10 cellular contexts compared by ENCODE assay signal in the genomic region with DNA sequence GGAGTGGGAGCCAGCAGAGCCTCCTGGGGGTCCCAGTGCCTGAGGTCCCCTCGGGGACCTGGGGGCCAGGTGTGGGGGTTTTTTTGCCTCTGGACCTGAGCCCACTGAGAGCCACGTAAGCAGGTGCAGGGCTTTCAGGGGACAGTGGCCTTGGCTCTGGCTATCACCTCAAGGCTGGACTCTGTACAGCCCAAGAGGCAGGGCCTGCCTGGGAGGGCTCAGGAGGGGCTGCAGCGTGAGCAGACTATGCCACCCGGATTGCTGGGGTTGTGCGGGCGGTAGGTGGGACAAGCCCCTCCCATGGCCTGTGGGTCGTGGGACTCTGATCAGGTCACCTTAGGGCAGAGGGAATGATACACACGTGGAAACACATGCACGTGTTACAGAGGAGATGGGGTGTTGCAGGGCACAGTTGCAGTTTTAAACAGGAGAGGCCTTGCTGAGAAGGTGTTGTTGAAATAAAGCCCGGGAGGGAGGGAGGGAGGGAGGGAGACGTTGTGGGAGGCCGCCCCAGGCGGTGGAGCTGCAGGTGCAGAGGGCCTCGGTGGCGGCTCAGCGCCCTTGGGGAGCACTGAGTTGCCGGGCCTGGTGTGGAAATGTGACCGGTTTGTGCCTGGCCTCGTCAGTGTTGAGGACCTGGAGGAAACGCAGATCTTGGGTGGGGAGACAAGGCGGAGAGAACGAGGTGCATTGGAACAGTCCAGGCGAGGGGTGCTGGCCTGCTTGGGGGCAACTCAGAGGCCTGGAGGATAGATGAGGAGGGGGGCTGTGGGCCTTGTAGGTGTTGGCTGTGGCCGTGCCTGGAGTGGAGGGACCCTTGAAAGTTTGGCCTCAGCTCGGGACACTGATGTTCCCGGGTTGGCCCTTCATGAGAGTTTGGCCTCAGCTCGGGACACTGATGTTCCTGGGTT. TPM values are rescaled to one million over a fixed set of nuclear protein-coding genes. Genes with fewer than 3 reads are reported as not detected.
DNase-seq lines count a peak whose midpoint lies in the region; ATAC-seq, FAIRE-seq and TF ChIP-seq lines count a peak whose summit lies in the region.
"Had no signal": no experiment of that assay in that cellular context is flagged by ENCODE, and none has a peak within 500 bp of the region (broad histone marks: within the 10 kb centered on the region; RNA-seq: fewer than 3 reads in every experiment).

No MANE protein-coding gene starts in this region.

- no peaks in the 10 kb centered on the region for H3K9me3 Mint-ChIP-seq in T-helper 1 cell treated with Interleukin-12 subunit alpha and Interleukin-12 subunit beta and Interleukin-4 antibody, amounts not matched to agents 30 μg/mL and 1 μg/mL, for 36 hours
- H3K9me3 Mint-ChIP-seq in osteocyte (ENCODE audit: unreplicated experiment) = no peaks in the 10 kb centered on the region

- no peaks in the 10 kb centered on the region for H3K27me3 Mint-ChIP-seq in T-helper 1 cell treated with Interleukin-12 subunit alpha and Interleukin-12 subunit beta and Interleukin-4 antibody, amounts not matched to agents 30 μg/mL and 1 μg/mL, for 36 hours (ENCODE audit: low read depth)
- H3K27me3 Mint-ChIP-seq in osteocyte (ENCODE audit: unreplicated experiment) = no peaks in the 10 kb centered on the region

- H3K4me1 ChIP-seq in GM12878 (ENCODE audit: control insufficient read depth, insufficient read depth, low read length) = peaks cover 32% of the 10 kb centered on the region

- TF ChIP-seq CTCF in NB4 (IDR thresholded peaks at IDR 0.05; ENCODE audit: low read depth, low read length) = no peak
- TF ChIP-seq CTCF in GM12878 (IDR thresholded peaks at IDR 0.05 in 2 of 3, conservative IDR thresholded peaks at IDR 0.05 in 1 of 3; ENCODE audit: control insufficient read depth in 2 of 3, extremely low read depth in 1 of 3, insufficient read depth in 1 of 3, low read depth in 3 of 3, low read length in 3 of 3) = no peak
- no peak for TF ChIP-seq CTCF in osteocyte (IDR thresholded peaks at IDR 0.05)
- TF ChIP-seq CTCF in WERI-Rb-1 (IDR thresholded peaks at IDR 0.05; ENCODE audit: low read depth, low read length) = no peak

- WGBS in GM12878 (ENCODE audit: insufficient coverage, insufficient replicate concordance, low lambda C conversion rate, missing lambda C conversion rate) = 40% methylated on average over 25 of the region's 27 CpGs

- RAD21 ChIA-PET in GM12878 (lab: Charles Lee; ENCODE audit: unreplicated experiment) = interaction anchor here (1.5 to 1.6 kb wide), 2 partner anchors 11 to 14 kb away, joined by 4 read pairs; partner anchors contain the start of genes OPRL1 and RGS19

- H3K4me2 ChIP-seq in GM12878 (ENCODE audit: control insufficient read depth, insufficient read depth) = peak overlapping the region; percentile 68

- BruUV-seq in GM12878 (replicated peaks; lab: Mats Ljungman, UMichigan) = no TSS peak

- POLR2A ChIA-PET in GM12878 (lab: Charles Lee) = interaction anchor here (0.5 to 3.0 kb wide), 4 partner anchors 11 to 83 kb away, joined by 3 to 10 read pairs (median 5); partner anchors contain the start of genes OPRL1 and RGS19

- H2AFZ ChIP-seq in GM12878 (ENCODE audit: control insufficient read depth, low read depth, low read length) = no peak overlapping the region

- TF ChIP-seq EP300 in GM12878 (IDR thresholded peaks at IDR 0.05; ENCODE audit: borderline replicate concordance in 1 of 2, control insufficient read depth in 1 of 2, low read depth in 2 of 2, low read length in 2 of 2) = no peak

- no peaks in the 10 kb centered on the region for H4K20me1 ChIP-seq in GM12878 (ENCODE audit: control insufficient read depth, insufficient read depth)

- in situ Hi-C loops in GM12878 (cut with MboI) = no loop called here

- peak overlapping the region; percentile 74 for H3K4me3 Mint-ChIP-seq in T-helper 1 cell treated with Interleukin-12 subunit alpha and Interleukin-12 subunit beta and Interleukin-4 antibody, amounts not matched to agents 30 μg/mL and 1 μg/mL, for 36 hours
- H3K4me3 Mint-ChIP-seq in osteocyte (ENCODE audit: unreplicated experiment) = peak overlapping the region; percentile 18

- H3K79me2 ChIP-seq in GM12878 (ENCODE audit: control insufficient read depth, insufficient read depth, low read length) = no peaks in the 10 kb centered on the region

- H3K27ac ChIP-seq in GM12878 (ENCODE audit: control insufficient read depth, insufficient read depth) (0 out of 2 replicates have a peak overlapping the region, but pooled peaks have one; percentile 10), WERI-Rb-1 (no peak overlapping the region)

- ATAC-seq in GM12878 = no peak
- ATAC-seq in GM21576 (IDR thresholded peaks at IDR 0.05; ENCODE audit: unreplicated experiment) = no peak
- no peak for ATAC-seq in GM21619 (IDR thresholded peaks at IDR 0.05; ENCODE audit: unreplicated experiment)

- H3K9ac ChIP-seq in GM12878 (ENCODE audit: control insufficient read depth, insufficient read depth, low read length) = no peak overlapping the region

- no peak for DNase-seq in T-helper 1 cell
- peak; percentile 61 for DNase-seq in NB4 (ENCODE audit: low read depth)
- DNase-seq in GM12878 (ENCODE audit: low read depth, low spot score) = no peak
- DNase-seq in osteocyte (ENCODE audit: extremely low spot score, unreplicated experiment) = no peak
- DNase-seq in WERI-Rb-1 = no peak
- DNase-seq: amniotic stem cell, NCI-H1048 had no signal

- no peaks in the 10 kb centered on the region for H3K9me3 ChIP-seq in GM12878 (replicated peaks; ENCODE audit: control insufficient read depth, insufficient read depth, low read length)
- no peaks in the 10 kb centered on the region for H3K9me3 ChIP-seq in WERI-Rb-1 (ENCODE audit: severe bottlenecking)

- peaks cover 1% of the 10 kb centered on the region for H3K36me3 Mint-ChIP-seq in T-helper 1 cell treated with Interleukin-12 subunit alpha and Interleukin-12 subunit beta and Interleukin-4 antibody, amounts not matched to agents 30 μg/mL and 1 μg/mL, for 36 hours (ENCODE audit: low read depth)
- no peaks in the 10 kb centered on the region for H3K36me3 Mint-ChIP-seq in osteocyte (ENCODE audit: unreplicated experiment)

- TF ChIP-seq POLR2A in NB4 (IDR thresholded peaks at IDR 0.05; ENCODE audit: extremely low read depth, insufficient read length) = no peak
- peak; percentile 20; the same call in 1 of the 2 replicates for TF ChIP-seq POLR2A in GM12878 (IDR thresholded peaks at IDR 0.05; ENCODE audit: low read depth, low read length)

- intact Hi-C loops in GM12878 (cut with micrococcal nuclease; ENCODE audit: unreplicated experiment) = no loop called here

- peaks cover 46% of the 10 kb centered on the region for H3K4me1 Mint-ChIP-seq in T-helper 1 cell treated with Interleukin-12 subunit alpha and Interleukin-12 subunit beta and Interleukin-4 antibody, amounts not matched to agents 30 μg/mL and 1 μg/mL, for 36 hours (ENCODE audit: low read depth)
- peaks cover 20% of the 10 kb centered on the region for H3K4me1 Mint-ChIP-seq in osteocyte (ENCODE audit: unreplicated experiment)

- H3K36me3 ChIP-seq in GM12878 (ENCODE audit: control insufficient read depth in 2 of 2, insufficient read depth in 2 of 2, low read length in 1 of 2) (no peaks in the 10 kb centered on the region), WERI-Rb-1 (no peaks in the 10 kb centered on the region)

- CTCF ChIA-PET in GM12878 (lab: Yijun Ruan, JAX) = interaction anchor here (0.6 to 2.4 kb wide), 8 partner anchors 8 to 85 kb away, joined by 3 to 19 read pairs (median 5); partner anchors contain the start of genes OPRL1, PRPF6 and RGS19

- SMC1A ChIA-PET in GM12878 (lab: Charles Lee; ENCODE audit: uncharacterized antibody, unreplicated experiment) = interaction anchor here (0.6 to 2.0 kb wide), 4 partner anchors 11 to 85 kb away, joined by 3 to 10 read pairs (median 4); partner anchors contain the start of gene SAMD10

- no peak overlapping the region for H3K4me3 ChIP-seq in NB4 (ENCODE audit: low read depth, low read length)
- H3K4me3 ChIP-seq in GM12878 = no peak overlapping the region
- H3K4me3 ChIP-seq in WERI-Rb-1 (ENCODE audit: low read depth, low read length) = no peak overlapping the region

- no peaks in the 10 kb centered on the region for H3K27me3 ChIP-seq in GM12878 (replicated peaks in 1 of 2; ENCODE audit: control insufficient read depth in 2 of 2, insufficient read depth in 2 of 2, low read length in 1 of 2)
- H3K27me3 ChIP-seq in WERI-Rb-1 (ENCODE audit: insufficient read depth, low read depth, severe bottlenecking) = no peaks in the 10 kb centered on the region

- no peak for FAIRE-seq in GM12878 (lab: Jason Lieb, UNC)

- H3K27ac Mint-ChIP-seq in T-helper 1 cell treated with Interleukin-12 subunit alpha and Interleukin-12 subunit beta and Interleukin-4 antibody, amounts not matched to agents 30 μg/mL and 1 μg/mL, for 36 hours = peak overlapping the region; percentile 96
- H3K27ac Mint-ChIP-seq in osteocyte (ENCODE audit: unreplicated experiment) = no peak overlapping the region

- no peak for TF ChIP-seq RAD21 in GM12878 (IDR thresholded peaks at IDR 0.05; ENCODE audit: insufficient read depth, low read depth, low read length)

RNA-seq across cellular contexts. Expression of gene TCEA2, which starts 2.3 kb away (rescaled TPM):
- total RNA-seq in GM12878 (2013; cell fraction: nucleolus; rRNA removed) = 10.1 and 12.7 TPM in 2 replicates
- total RNA-seq in GM12878 (2014; rRNA removed) (13.4 and 17.2 TPM in 2 replicates), GM12878 (2014; rRNA removed; fragmentation: Illumina TruSeq; extraction: Trizol) (8.8 and 9.3 TPM in 2 replicates), GM12878 (2021) (38.0 and 42.5 TPM in 2 replicates), osteocyte (67.3 and 73.1 TPM in 2 replicates)
- 23.0 TPM for polyA plus RNA-seq in GM12878 (2011; ENCODE audit: low read depth)
- polyA plus RNA-seq in GM12878 (2011; rRNA removed) (11.4 and 13.2 TPM in 2 replicates), GM12878 (2014; fragmentation: Illumina TruSeq; extraction: Trizol) (2.8 and 10.8 TPM in 2 replicates), GM12878 (2014; fragmentation: Nextera tagmentation; extraction: Ambion mirVana) (10 to 100 TPM in 1 of 2 experiments, 1 to 10 TPM in 1; 3.4 to 12.3 TPM), GM12878 (2014; rRNA removed) (17.8 and 26.0 TPM in 2 replicates), GM12878 (2016; fragmentation: Nextera tagmentation; extraction: Ambion mirVana) (10 to 100 TPM; 21.2 to 22.0 TPM)
- 25.9 and 26.5 TPM in 2 replicates for polyA plus RNA-seq in GM12878 (2011; cell fraction: cytosol; rRNA removed)
- polyA plus RNA-seq in GM12878 (2011; cell fraction: nucleus; rRNA removed) = 84.3 and 88.7 TPM in 2 replicates
- polyA plus RNA-seq in GM12878 (2012) = 27.4 and 30.3 TPM in 2 replicates
- 7.1 and 14.5 TPM in 2 replicates for polyA minus RNA-seq in GM12878 (2011; rRNA and poly(A)+ RNA removed)
- 6.0 and 6.2 TPM in 2 replicates for polyA minus RNA-seq in GM12878 (2011; cell fraction: cytosol; rRNA and poly(A)+ RNA removed)
- 15.2 and 18.4 TPM in 2 replicates for polyA minus RNA-seq in GM12878 (2011; cell fraction: nucleus; rRNA and poly(A)+ RNA removed)

RNA-seq across cellular contexts. Expression of gene RGS19, which starts 14.0 kb away (rescaled TPM):
- 36.2 and 39.2 TPM in 2 replicates for total RNA-seq in GM12878 (2013; cell fraction: nucleolus; rRNA removed)
- 56.0 and 62.4 TPM in 2 replicates for total RNA-seq in GM12878 (2014; rRNA removed)
- total RNA-seq in GM12878 (2014; rRNA removed; fragmentation: Illumina TruSeq; extraction: Trizol) = 15.2 and 15.3 TPM in 2 replicates
- total RNA-seq in GM12878 (2021) = 47.1 and 51.0 TPM in 2 replicates
- 7.5 TPM for polyA plus RNA-seq in GM12878 (2011; ENCODE audit: low read depth)
- 22.6 and 34.7 TPM in 2 replicates for polyA plus RNA-seq in GM12878 (2011; rRNA removed)
- polyA plus RNA-seq in GM12878 (2011; cell fraction: cytosol; rRNA removed) = 51.6 and 94.5 TPM in 2 replicates
- polyA plus RNA-seq in GM12878 (2011; cell fraction: nucleus; rRNA removed) = 56.1 and 57.8 TPM in 2 replicates
- polyA plus RNA-seq in GM12878 (2012) = 39.7 and 39.8 TPM in 2 replicates
- polyA plus RNA-seq in GM12878 (2014; fragmentation: Illumina TruSeq; extraction: Trizol) = 4.7 and 9.6 TPM in 2 replicates
- polyA plus RNA-seq in GM12878 (2014; fragmentation: Nextera tagmentation; extraction: Ambion mirVana) = 1 to 10 TPM in 1 of 2 experiments, under 1 TPM in 1; 0.82 to 3.3 TPM
- 61.4 and 64.3 TPM in 2 replicates for polyA plus RNA-seq in GM12878 (2014; rRNA removed)
- 10 to 100 TPM; 45.0 to 53.5 TPM for polyA plus RNA-seq in GM12878 (2016; fragmentation: Nextera tagmentation; extraction: Ambion mirVana)
- polyA minus RNA-seq in GM12878 (2011; rRNA and poly(A)+ RNA removed) = 21.4 and 38.2 TPM in 2 replicates
- 21.9 and 23.7 TPM in 2 replicates for polyA minus RNA-seq in GM12878 (2011; cell fraction: cytosol; rRNA and poly(A)+ RNA removed)
- polyA minus RNA-seq in GM12878 (2011; cell fraction: nucleus; rRNA and poly(A)+ RNA removed) = 14.7 and 21.8 TPM in 2 replicates
- total RNA-seq in osteocyte = 8.0 and 10.0 TPM in 2 replicates

RNA-seq across cellular contexts. Expression of gene OPRL1, which starts 14.6 kb away (rescaled TPM):
- total RNA-seq in GM12878 (2013; cell fraction: nucleolus; rRNA removed) = 0.69 and 0.71 TPM in 2 replicates
- total RNA-seq in GM12878 (2014; rRNA removed) (0.34 and 0.38 TPM in 2 replicates), GM12878 (2014; rRNA removed; fragmentation: Illumina TruSeq; extraction: Trizol) (0.09 and 0.14 TPM in 2 replicates), GM12878 (2021) (0.41 and 0.51 TPM in 2 replicates), osteocyte (1.6 and 2.1 TPM in 2 replicates)
- 0.29 TPM for polyA plus RNA-seq in GM12878 (2011; ENCODE audit: low read depth)
- polyA plus RNA-seq in GM12878 (2011; rRNA removed) (0.14 and 0.38 TPM in 2 replicates), GM12878 (2014; fragmentation: Illumina TruSeq; extraction: Trizol) (0.15 TPM in 1 of 2 replicates, not detected in the other), GM12878 (2014; fragmentation: Nextera tagmentation; extraction: Ambion mirVana) (under 1 TPM in 1 of 2 experiments, not detected in 1; 0.04 TPM), GM12878 (2014; rRNA removed) (0.27 and 0.36 TPM in 2 replicates), GM12878 (2016; fragmentation: Nextera tagmentation; extraction: Ambion mirVana) (under 1 TPM; 0.12 to 0.24 TPM)
- 0.42 and 0.48 TPM in 2 replicates for polyA plus RNA-seq in GM12878 (2011; cell fraction: cytosol; rRNA removed)
- 0.97 and 1.1 TPM in 2 replicates for polyA plus RNA-seq in GM12878 (2011; cell fraction: nucleus; rRNA removed)
- 0.58 and 0.86 TPM in 2 replicates for polyA plus RNA-seq in GM12878 (2012)
- 0.37 and 0.88 TPM in 2 replicates for polyA minus RNA-seq in GM12878 (2011; rRNA and poly(A)+ RNA removed)
- 0.31 TPM in 1 of 2 replicates, not detected in the other for polyA minus RNA-seq in GM12878 (2011; cell fraction: cytosol; rRNA and poly(A)+ RNA removed)
- 0.19 and 0.24 TPM in 2 replicates for polyA minus RNA-seq in GM12878 (2011; cell fraction: nucleus; rRNA and poly(A)+ RNA removed)

RNA-seq across cellular contexts. Expression of gene SOX18, which starts 15.9 kb away (rescaled TPM):
- total RNA-seq in GM12878 (2013; cell fraction: nucleolus; rRNA removed) = 25.0 and 25.2 TPM in 2 replicates
- total RNA-seq in GM12878 (2014; rRNA removed) = 0.16 and 0.28 TPM in 2 replicates
- total RNA-seq in GM12878 (2014; rRNA removed; fragmentation: Illumina TruSeq; extraction: Trizol) = 0.09 TPM in 2 replicates
- total RNA-seq in GM12878 (2021) = 5.6 TPM in 2 replicates
- 0.13 TPM for polyA plus RNA-seq in GM12878 (2011; ENCODE audit: low read depth)
- polyA plus RNA-seq in GM12878 (2011; rRNA removed) = 0.24 and 0.53 TPM in 2 replicates
- polyA plus RNA-seq in GM12878 (2011; cell fraction: cytosol; rRNA removed) = 1.7 and 2.7 TPM in 2 replicates
- polyA plus RNA-seq in GM12878 (2011; cell fraction: nucleus; rRNA removed) = 6.0 and 7.2 TPM in 2 replicates
- polyA plus RNA-seq in GM12878 (2012) = 1.3 and 2.5 TPM in 2 replicates
- not detected in 2 replicates for polyA plus RNA-seq in GM12878 (2014; fragmentation: Illumina TruSeq; extraction: Trizol)
- polyA plus RNA-seq in GM12878 (2014; fragmentation: Nextera tagmentation; extraction: Ambion mirVana) = under 1 TPM; 0.05 TPM
- polyA plus RNA-seq in GM12878 (2014; rRNA removed) = 2.1 and 2.2 TPM in 2 replicates
- polyA plus RNA-seq in GM12878 (2016; fragmentation: Nextera tagmentation; extraction: Ambion mirVana) = not detected
- polyA minus RNA-seq in GM12878 (2011; rRNA and poly(A)+ RNA removed) = 0.37 and 0.46 TPM in 2 replicates
- polyA minus RNA-seq in GM12878 (2011; cell fraction: cytosol; rRNA and poly(A)+ RNA removed) = 5.1 and 8.3 TPM in 2 replicates
- 1.6 and 3.3 TPM in 2 replicates for polyA minus RNA-seq in GM12878 (2011; cell fraction: nucleus; rRNA and poly(A)+ RNA removed)
- total RNA-seq in osteocyte = 1.2 and 2.0 TPM in 2 replicates

RNA-seq across cellular contexts. Expression of gene LKAAEAR1, which starts 18.9 kb away (rescaled TPM):
- not detected in 2 replicates for total RNA-seq in GM12878 (2013; cell fraction: nucleolus; rRNA removed)
- total RNA-seq in GM12878 (2014; rRNA removed) = not detected in 2 replicates
- total RNA-seq in GM12878 (2014; rRNA removed; fragmentation: Illumina TruSeq; extraction: Trizol) = not detected in 2 replicates
- not detected in 2 replicates for total RNA-seq in GM12878 (2021)
- polyA plus RNA-seq in GM12878 (2011; ENCODE audit: low read depth) = not detected
- polyA plus RNA-seq in GM12878 (2011; rRNA removed) = not detected in 2 replicates
- not detected in 2 replicates for polyA plus RNA-seq in GM12878 (2011; cell fraction: cytosol; rRNA removed)
- not detected in 2 replicates for polyA plus RNA-seq in GM12878 (2011; cell fraction: nucleus; rRNA removed)
- polyA plus RNA-seq in GM12878 (2012) = not detected in 2 replicates
- polyA plus RNA-seq in GM12878 (2014; fragmentation: Illumina TruSeq; extraction: Trizol) = not detected in 2 replicates
- polyA plus RNA-seq in GM12878 (2014; fragmentation: Nextera tagmentation; extraction: Ambion mirVana) = not detected
- polyA plus RNA-seq in GM12878 (2014; rRNA removed) = not detected in 2 replicates
- polyA plus RNA-seq in GM12878 (2016; fragmentation: Nextera tagmentation; extraction: Ambion mirVana) = not detected
- not detected in 2 replicates for polyA minus RNA-seq in GM12878 (2011; rRNA and poly(A)+ RNA removed)
- polyA minus RNA-seq in GM12878 (2011; cell fraction: cytosol; rRNA and poly(A)+ RNA removed) = not detected in 2 replicates
- not detected in 2 replicates for polyA minus RNA-seq in GM12878 (2011; cell fraction: nucleus; rRNA and poly(A)+ RNA removed)
- not detected in 2 replicates for total RNA-seq in osteocyte
